In genomic region chr14:69612014-69612758, GRCh38 we compare ENCODE assay signal across 8 cellular contexts. TPM values are rescaled to one million over a fixed set of nuclear protein-coding genes. Genes with fewer than 3 reads are reported as not detected.
A peak's percentile ranks its signal among the peaks of the same experiment; 100 is the strongest.
DNase-seq lines count a peak whose midpoint lies in the region; ATAC-seq and TF ChIP-seq lines count a peak whose summit lies in the region.

No MANE protein-coding gene starts in this region.

- no peaks in the 10 kb centered on the region for H4K20me1 ChIP-seq in mammary epithelial cell (ENCODE audit: insufficient read depth, low read length)

- peak overlapping the region; percentile 76 for H3K4me2 ChIP-seq in mammary epithelial cell (ENCODE audit: insufficient read depth, low read depth, low read length)

- intact Hi-C loops in mammary epithelial cell (cut with micrococcal nuclease), result no loop called here

- TSS peak; percentile 89 for BruUV-seq in mammary epithelial cell (replicated peaks; lab: Mats Ljungman, UMichigan)

- H3K27me3 ChIP-seq in mammary epithelial cell (ENCODE audit: insufficient read depth, low read length), result no peaks in the 10 kb centered on the region

- H3K27ac ChIP-seq in mammary epithelial cell (ENCODE audit: insufficient read depth, low read depth, low read length), result peak overlapping the region; percentile 93

- H3K79me2 ChIP-seq in mammary epithelial cell (ENCODE audit: insufficient read depth, low read length), result peaks cover 56% of the 10 kb centered on the region

- under 1% methylated on average over 21 of the region's 47 CpGs for WGBS in mammary epithelial cell (ENCODE audit: low coverage, missing lambda C conversion rate)

- no peaks in the 10 kb centered on the region for H3K36me3 ChIP-seq in mammary epithelial cell (ENCODE audit: insufficient read depth, low read length)

- CTCF ChIA-PET in mammary epithelial cell (lab: Charles Lee; ENCODE audit: low non-redundant PET), result interaction anchor here (0.5 kb wide), 1 partner anchor 292 kb away, joined by 3 read pairs; no protein-coding TSS in a partner anchor

- in situ Hi-C loops in mammary epithelial cell (cut with MboI; ENCODE audit: low sequenced_read_pairs in 2 of 2), result no loop called here

- peaks cover 45% of the 10 kb centered on the region for H3K4me1 ChIP-seq in mammary epithelial cell (ENCODE audit: insufficient read depth, low read length)

- no peaks in the 10 kb centered on the region for H3K9me3 ChIP-seq in mammary epithelial cell (replicated peaks; ENCODE audit: insufficient read depth, low read length)

- peak overlapping the region; percentile 96 for H3K9ac ChIP-seq in mammary epithelial cell (ENCODE audit: insufficient read depth, low read length)

- H3K4me3 ChIP-seq in AG10803 (ENCODE audit: low read length) (peak overlapping the region; percentile 69), mammary epithelial cell (replicated peaks in 1 of 3; ENCODE audit: insufficient read depth in 1 of 3, low read depth in 2 of 3, low read length in 3 of 3) (peak overlapping the region; percentile 78 to 82 (median 79))

- ATAC-seq in GM19397 (IDR thresholded peaks at IDR 0.05; ENCODE audit: unreplicated experiment), result peak; percentile 25
- ATAC-seq in HG02840 (IDR thresholded peaks at IDR 0.05; ENCODE audit: low FRiP score, unreplicated experiment), result no peak

- H2AFZ ChIP-seq in mammary epithelial cell (ENCODE audit: low read depth, low read length), result peak overlapping the region; percentile 12

- dilution Hi-C loops in mammary epithelial cell (cut with HindIII; ENCODE audit: low sequenced_read_pairs), result no loop called here

- DNase-seq in AG10803 (ENCODE audit: low read depth) (peak; percentile 35), HT-29 (ENCODE audit: low spot score) (peak; percentile 42), T follicular helper cell (ENCODE audit: low read depth) (peak; percentile 31), mammary epithelial cell (no peak), iris pigment epithelial cell (ENCODE audit: low read depth) (peak; percentile 32)
- DNase-seq in stimulated activated CD4-positive, alpha-beta T cell treated with anti-CD3 and anti-CD28 coated beads, Interleukin-15, amount 100 ng/mL, for 24 hours, result peak; percentile 57

- TF ChIP-seq CTCF in AG10803 (conservative IDR thresholded peaks at IDR 0.05; ENCODE audit: low read length) (no peak), mammary epithelial cell (conservative IDR thresholded peaks at IDR 0.05 in 1 of 2, IDR thresholded peaks at IDR 0.05 in 1 of 2; ENCODE audit: extremely low read depth in 1 of 2, insufficient read depth in 1 of 2, low read depth in 1 of 2, low read length in 2 of 2) (no peak)

RNA-seq across cellular contexts. Expression of gene SUSD6, which starts 0.8 kb away (rescaled TPM):
- total RNA-seq in HT-29 (2014; rRNA removed; shearing (Covaris generic)), result 6.1 and 10.9 TPM in 2 replicates
- total RNA-seq in mammary epithelial cell, result 10 to 100 TPM; 34.8 to 45.6 TPM
- 17.1 TPM for polyA plus RNA-seq in mammary epithelial cell
- polyA minus RNA-seq in mammary epithelial cell, result 41.4 TPM

RNA-seq across cellular contexts. Expression of gene CCDC177, which starts 37.5 kb away (rescaled TPM):
- total RNA-seq in HT-29 (2014; rRNA removed; shearing (Covaris generic)), result not detected in 2 replicates
- total RNA-seq in mammary epithelial cell, result not detected
- polyA plus RNA-seq in mammary epithelial cell, result not detected
- polyA minus RNA-seq in mammary epithelial cell, result not detected
